In the genomic region with DNA sequence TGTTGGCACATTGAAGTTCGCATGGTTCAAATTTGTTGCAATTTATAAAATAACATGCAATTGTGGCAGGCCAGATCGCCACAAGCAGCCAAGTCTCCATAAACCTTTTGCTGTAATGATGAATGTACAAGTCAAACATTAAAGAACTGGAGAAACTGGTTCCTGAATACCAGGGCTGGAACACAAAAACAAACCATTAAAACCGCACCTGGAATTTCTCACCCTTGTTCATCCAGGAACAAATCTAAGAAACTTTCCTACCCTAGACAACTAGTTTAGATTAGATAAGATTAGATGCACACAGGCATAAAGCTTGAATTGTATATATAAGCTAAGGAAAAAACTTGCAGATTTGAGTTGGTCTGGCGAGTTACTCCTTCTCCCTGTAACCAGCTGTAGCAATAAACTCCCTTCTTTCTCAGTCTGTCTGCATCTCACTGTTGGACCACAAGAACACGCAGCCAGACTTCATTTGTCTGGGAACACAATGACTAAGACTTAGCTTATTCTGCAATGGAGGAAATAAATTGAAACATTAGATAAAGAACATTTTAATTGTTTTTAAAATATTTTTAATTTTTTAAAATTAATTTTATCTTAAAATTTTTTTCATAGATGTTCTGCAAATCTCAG, we compare ENCODE assay signal across 26 cellular contexts.
DNase-seq lines count a peak whose midpoint lies in the region; ATAC-seq and TF ChIP-seq lines count a peak whose summit lies in the region.
"Had no signal": no experiment of that assay in that cellular context is flagged by ENCODE, and none has a peak within 500 bp of the region (broad histone marks: within the 10 kb centered on the region; RNA-seq: fewer than 3 reads in every experiment).

No MANE protein-coding gene starts in this region.

- intact Hi-C loops in Right ventricle myocardium superior (cut with DNase I): no loop called here

- 42% methylated on average over 5 of the region's 5 CpGs for WGBS in hepatocyte (ENCODE audit: low lambda C conversion rate, missing lambda C conversion rate)

- peaks cover 15% of the 10 kb centered on the region for H3K9me3 Mint-ChIP-seq in progenitor cell of endocrine pancreas (ENCODE audit: low read depth)

- peaks cover 6% of the 10 kb centered on the region for H3K4me1 ChIP-seq in hepatocyte (ENCODE audit: insufficient read depth)
- H3K4me1 ChIP-seq: right lobe of liver, thyroid gland had no signal

- peak overlapping the region; percentile 94 for H3K27ac Mint-ChIP-seq in progenitor cell of endocrine pancreas
- H3K27ac Mint-ChIP-seq: activated naive CD8-positive, alpha-beta T cell treated with anti-CD3 and anti-CD28 coated beads, Interleukin-2, amount 50 U/mL, for 24 hours; CD8-positive, alpha-beta memory T cell; GM23338 had no signal

- H3K27me3 ChIP-seq in hepatocyte: no peaks in the 10 kb centered on the region
- H3K27me3 ChIP-seq: neutrophil, right lobe of liver, thyroid gland had no signal

- peaks cover 18% of the 10 kb centered on the region for H3K4me1 Mint-ChIP-seq in progenitor cell of endocrine pancreas (ENCODE audit: low read depth)
- H3K4me1 Mint-ChIP-seq: activated naive CD8-positive, alpha-beta T cell treated with anti-CD3 and anti-CD28 coated beads, Interleukin-2, amount 50 U/mL, for 24 hours; CD8-positive, alpha-beta memory T cell; GM23338 had no signal

- H3K36me3 Mint-ChIP-seq in progenitor cell of endocrine pancreas (ENCODE audit: insufficient read depth): peaks cover 9% of the 10 kb centered on the region

- DNase-seq in DMS153 treated with DMSO at 0.1 percent for 48 hours (lab: John Stamatoyannopoulos, UW; ENCODE audit: unreplicated experiment) (peak; percentile 5), NCI-H510A treated with DMSO at 0.1 percent for 48 hours (lab: John Stamatoyannopoulos, UW) (peak; percentile 89), hepatocyte (ENCODE audit: low spot score) (peak; percentile 45), progenitor cell of endocrine pancreas (ENCODE audit: low spot score, unreplicated experiment) (no peak), Right ventricle myocardium superior (no peak)
- DNase-seq: activated CD4-positive, alpha-beta T cell treated with anti-CD3 and anti-CD28 coated beads for 1 hour; activated naive CD8-positive, alpha-beta T cell treated with anti-CD3 and anti-CD28 coated beads, Interleukin-2, amount 50 U/mL, for 24 hours; CD8-positive, alpha-beta memory T cell; dermis blood vessel endothelial cell; EL; foreskin melanocyte; NCI-H1092 treated with DMSO at 0.1 percent for 48 hours; NCI-H2107; NCI-H526 treated with DMSO at 0.1 percent for 48 hours; OCI-M1; right lobe of liver; stimulated activated naive CD4-positive, alpha-beta T cell; thyroid gland had no signal

- H4K20me1 ChIP-seq in hepatocyte (ENCODE audit: insufficient read depth, poor library complexity, severe bottlenecking): no peaks in the 10 kb centered on the region

- H3K4me3 Mint-ChIP-seq in progenitor cell of endocrine pancreas (ENCODE audit: low read depth): peak overlapping the region; percentile 40
- H3K4me3 Mint-ChIP-seq: activated naive CD8-positive, alpha-beta T cell treated with anti-CD3 and anti-CD28 coated beads, Interleukin-2, amount 50 U/mL, for 24 hours; CD8-positive, alpha-beta memory T cell; GM23338 had no signal

- no peak overlapping the region for H2AFZ ChIP-seq in hepatocyte

- no peaks in the 10 kb centered on the region for H3K36me3 ChIP-seq in hepatocyte (replicated peaks; ENCODE audit: insufficient read depth, low read depth)
- H3K36me3 ChIP-seq: neutrophil, right lobe of liver, thyroid gland had no signal

- H3K79me2 ChIP-seq in hepatocyte: no peaks in the 10 kb centered on the region

- peak overlapping the region; percentile 47 for H3K4me2 ChIP-seq in hepatocyte
- H3K4me2 ChIP-seq: GM23338, KMS-11 had no signal

- no peaks in the 10 kb centered on the region for H3K9me3 ChIP-seq in hepatocyte (ENCODE audit: low read depth)
- H3K9me3 ChIP-seq: neutrophil, right lobe of liver, thyroid gland had no signal

- TF ChIP-seq CTCF in hepatocyte (IDR thresholded peaks at IDR 0.05; ENCODE audit: poor library complexity): no peak
- no peak for TF ChIP-seq CTCF in progenitor cell of endocrine pancreas (IDR thresholded peaks at IDR 0.05; ENCODE audit: unreplicated experiment)

- ATAC-seq in Right ventricle myocardium superior (ENCODE audit: poor library complexity) (no peak), GM18498 (IDR thresholded peaks at IDR 0.05; ENCODE audit: unreplicated experiment) (no peak), HG03039 (IDR thresholded peaks at IDR 0.05; ENCODE audit: unreplicated experiment) (no peak), GM19324 (IDR thresholded peaks at IDR 0.05; ENCODE audit: low FRiP score, unreplicated experiment) (no peak)
- ATAC-seq: activated naive CD8-positive, alpha-beta T cell treated with anti-CD3 and anti-CD28 coated beads, Interleukin-2, amount 50 U/mL, for 24 hours; GM23338; left lobe of liver; right lobe of liver had no signal

- H3K4me3 ChIP-seq in hepatocyte: no peak overlapping the region
- H3K4me3 ChIP-seq: GM23338, right lobe of liver, SK-N-MC, thyroid gland had no signal

- H3K9me2 ChIP-seq in hepatocyte (replicated peaks; ENCODE audit: insufficient read depth): no peaks in the 10 kb centered on the region

- peak overlapping the region; percentile 45 for H3K27ac ChIP-seq in hepatocyte
- H3K27ac ChIP-seq: KMS-11, neutrophil, right lobe of liver, SK-N-MC, thyroid gland had no signal

- no peaks in the 10 kb centered on the region for H3K27me3 Mint-ChIP-seq in progenitor cell of endocrine pancreas
- H3K27me3 Mint-ChIP-seq: activated naive CD8-positive, alpha-beta T cell treated with anti-CD3 and anti-CD28 coated beads, Interleukin-2, amount 50 U/mL, for 24 hours; CD8-positive, alpha-beta memory T cell had no signal

Comparison
In these comparisons a context has a peak if more than half of its experiments do, and no peak if none do; other contexts are left out.
1. DNase-seq: peak in DMS153 treated with DMSO at 0.1 percent for 48 hours (single experiment), NCI-H510A treated with DMSO at 0.1 percent for 48 hours (single experiment) and hepatocyte (single experiment); none in progenitor cell of endocrine pancreas (single experiment) and Right ventricle myocardium superior (single experiment).